Comparison of ENCODE assay signal across 18 cellular contexts in genomic region chr9:125968975-125969374, GRCh38.
DNase-seq lines count a peak whose midpoint lies in the region; ATAC-seq and TF ChIP-seq lines count a peak whose summit lies in the region.
"Had no signal": no experiment of that assay in that cellular context is flagged by ENCODE, and none has a peak within 500 bp of the region (broad histone marks: within the 10 kb centered on the region; RNA-seq: fewer than 3 reads in every experiment).

No MANE protein-coding gene starts in this region.

- H3K4me3 Mint-ChIP-seq in stimulated activated memory B cell treated with anti-CD40 and anti-IgM and Interleukin-4, amounts not matched to agents 10 μg/mL and 1 μg/mL and 100 μg/mL, for 72 hours: no peak overlapping the region
- H3K4me3 Mint-ChIP-seq in T-helper 2 cell treated with Interferon-gamma antibody and Interleukin-4, amounts not matched to agents 5 μg/mL and 100 μg/mL, for 36 hours: no peak overlapping the region
- H3K4me3 Mint-ChIP-seq: CD14-positive monocyte; CD4-positive, alpha-beta memory T cell had no signal

- TF ChIP-seq CTCF in GM13976 (IDR thresholded peaks at IDR 0.05; ENCODE audit: borderline replicate concordance, control extremely low read depth, extremely low read depth, insufficient read depth, missing control alignments) (no peak), fibroblast of mammary gland (conservative IDR thresholded peaks at IDR 0.05; ENCODE audit: control insufficient read depth, insufficient read depth, low read depth, low read length) (no peak)

- ATAC-seq in stimulated activated memory B cell treated with anti-CD40 and anti-IgM and Interleukin-4, amounts not matched to agents 10 μg/mL and 1 μg/mL and 100 μg/mL, for 72 hours: peak; percentile 44
- ATAC-seq in HG03175 (IDR thresholded peaks at IDR 0.05; ENCODE audit: unreplicated experiment): no peak

- peaks cover under 1% of the 10 kb centered on the region for H3K9me3 Mint-ChIP-seq in stimulated activated memory B cell treated with anti-CD40 and anti-IgM and Interleukin-4, amounts not matched to agents 10 μg/mL and 1 μg/mL and 100 μg/mL, for 72 hours
- H3K9me3 Mint-ChIP-seq in T-helper 2 cell treated with Interferon-gamma antibody and Interleukin-4, amounts not matched to agents 5 μg/mL and 100 μg/mL, for 36 hours: no peaks in the 10 kb centered on the region
- H3K9me3 Mint-ChIP-seq: CD14-positive monocyte had no signal

- H3K36me3 Mint-ChIP-seq in stimulated activated memory B cell treated with anti-CD40 and anti-IgM and Interleukin-4, amounts not matched to agents 10 μg/mL and 1 μg/mL and 100 μg/mL, for 72 hours: peaks cover 34% of the 10 kb centered on the region
- H3K36me3 Mint-ChIP-seq in T-helper 2 cell treated with Interferon-gamma antibody and Interleukin-4, amounts not matched to agents 5 μg/mL and 100 μg/mL, for 36 hours (ENCODE audit: low read depth): peaks cover 2% of the 10 kb centered on the region

- H3K27ac Mint-ChIP-seq in stimulated activated memory B cell treated with anti-CD40 and anti-IgM and Interleukin-4, amounts not matched to agents 10 μg/mL and 1 μg/mL and 100 μg/mL, for 72 hours: peak overlapping the region; percentile 46
- no peak overlapping the region for H3K27ac Mint-ChIP-seq in T-helper 2 cell treated with Interferon-gamma antibody and Interleukin-4, amounts not matched to agents 5 μg/mL and 100 μg/mL, for 36 hours
- H3K27ac Mint-ChIP-seq: CD4-positive, alpha-beta memory T cell had no signal

- peaks cover 26% of the 10 kb centered on the region for H3K4me1 Mint-ChIP-seq in stimulated activated memory B cell treated with anti-CD40 and anti-IgM and Interleukin-4, amounts not matched to agents 10 μg/mL and 1 μg/mL and 100 μg/mL, for 72 hours
- no peaks in the 10 kb centered on the region for H3K4me1 Mint-ChIP-seq in T-helper 2 cell treated with Interferon-gamma antibody and Interleukin-4, amounts not matched to agents 5 μg/mL and 100 μg/mL, for 36 hours (ENCODE audit: low read depth)
- H3K4me1 Mint-ChIP-seq: CD14-positive monocyte had no signal

- DNase-seq in GM13976 (ENCODE audit: low spot score) (peak; percentile 7), SK-N-DZ (ENCODE audit: low spot score) (peak; percentile 87), fibroblast of mammary gland (ENCODE audit: low read depth) (peak; percentile 4), inferior parietal cortex (ENCODE audit: extremely low spot score) (no peak), NCI-H2227 treated with DMSO at 0.1 percent for 48 hours (lab: John Stamatoyannopoulos, UW) (no peak)
- DNase-seq in T-helper 2 cell treated with Interferon-gamma antibody and Interleukin-4, amounts not matched to agents 5 μg/mL and 100 μg/mL, for 36 hours (ENCODE audit: low spot score): no peak
- DNase-seq: ACHN; BE2C; CD4-positive, alpha-beta memory T cell; DMS153; DMS79; GDM1; GM23248; HCEC 1CT; KG1 had no signal

- H3K27me3 Mint-ChIP-seq in stimulated activated memory B cell treated with anti-CD40 and anti-IgM and Interleukin-4, amounts not matched to agents 10 μg/mL and 1 μg/mL and 100 μg/mL, for 72 hours: no peaks in the 10 kb centered on the region
- no peaks in the 10 kb centered on the region for H3K27me3 Mint-ChIP-seq in T-helper 2 cell treated with Interferon-gamma antibody and Interleukin-4, amounts not matched to agents 5 μg/mL and 100 μg/mL, for 36 hours (ENCODE audit: low read depth)
- H3K27me3 Mint-ChIP-seq: CD4-positive, alpha-beta memory T cell had no signal

- in situ Hi-C loops in GM13976 (cut with MboI; ENCODE audit: low sequenced_read_pairs, unreplicated experiment): no loop called here

- H3K4me3 ChIP-seq in fibroblast of mammary gland (ENCODE audit: control insufficient read depth, low read depth, low read length): no peak overlapping the region
- H3K4me3 ChIP-seq: GM23248 had no signal

Comparison
In these comparisons a context has a peak if more than half of its experiments do, and no peak if none do; other contexts are left out.
1. DNase-seq: peak in GM13976 (single experiment), SK-N-DZ (single experiment) and fibroblast of mammary gland (single experiment); none in T-helper 2 cell treated with Interferon-gamma antibody and Interleukin-4, amounts not matched to agents 5 μg/mL and 100 μg/mL, for 36 hours (single experiment), inferior parietal cortex (single experiment) and NCI-H2227 treated with DMSO at 0.1 percent for 48 hours (single experiment).